8 cellular contexts compared by ENCODE assay signal in the genomic region with DNA sequence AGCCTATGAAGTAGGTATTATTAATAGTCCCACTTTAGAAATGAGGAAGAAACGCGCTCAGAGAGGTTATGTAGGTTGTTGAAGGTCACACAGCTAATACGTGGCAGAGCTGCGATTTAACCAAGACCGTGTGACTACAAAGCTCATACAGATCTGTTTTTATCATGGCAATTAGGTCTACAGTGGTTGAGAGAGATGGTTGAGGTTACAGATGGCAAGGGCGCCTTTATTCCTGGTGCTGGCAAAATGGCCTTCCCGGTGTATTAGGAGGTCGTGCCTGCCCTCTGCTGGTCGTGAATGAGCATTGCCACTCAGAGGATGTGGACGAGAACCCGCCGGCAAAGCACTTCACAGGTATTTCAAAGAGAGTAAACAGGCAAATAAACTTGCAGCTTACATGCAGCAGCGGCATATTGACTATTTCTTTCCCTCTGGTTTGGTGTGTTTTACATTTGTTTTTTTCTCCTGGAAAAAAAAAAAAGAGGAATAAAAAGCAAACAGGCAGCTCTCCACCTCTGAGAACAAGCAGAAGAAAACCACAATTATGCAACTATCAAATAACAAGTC.
DNase-seq lines count a peak whose midpoint lies in the region; ATAC-seq and TF ChIP-seq lines count a peak whose summit lies in the region.

No MANE protein-coding gene starts in this region.

- H3K36me3 ChIP-seq in MG63 (no peaks in the 10 kb centered on the region), gastroesophageal sphincter (no peaks in the 10 kb centered on the region), ovary (no peaks in the 10 kb centered on the region), upper lobe of left lung (no peaks in the 10 kb centered on the region)

- H3K27ac ChIP-seq in gastroesophageal sphincter (no peak overlapping the region), ovary (no peak overlapping the region), upper lobe of left lung (no peak overlapping the region)

- TF ChIP-seq CTCF in gastroesophageal sphincter (IDR thresholded peaks at IDR 0.05) = peak; percentile 87 to 92 (median 90)
- peak; percentile 47 to 86 (median 68) for TF ChIP-seq CTCF in ovary (IDR thresholded peaks at IDR 0.05)
- peak; percentile 58 to 86 (median 76) for TF ChIP-seq CTCF in upper lobe of left lung (IDR thresholded peaks at IDR 0.05)

- H3K27me3 ChIP-seq in MG63 = peaks cover 4% of the 10 kb centered on the region
- peaks cover 4% of the 10 kb centered on the region for H3K27me3 ChIP-seq in gastroesophageal sphincter
- no peaks in the 10 kb centered on the region for H3K27me3 ChIP-seq in ovary
- H3K27me3 ChIP-seq in upper lobe of left lung = no peaks in the 10 kb centered on the region

- DNase-seq in Ammon's horn (ENCODE audit: low spot score) (peak; percentile 83), MG63 (peak; percentile 43), SHP77 (lab: John Stamatoyannopoulos, UW) (peak; percentile 74 to 77), ovary (peak; percentile 64 to 82 (median 80)), upper lobe of left lung (peak in 1 of 2 donors; percentile 58)
- peak; percentile 21 for DNase-seq in activated effector memory CD4-positive, alpha-beta T cell treated with Interleukin-2 at 50 U/mL for 16 hours

- peak; percentile 77 for ATAC-seq in GM19455 (IDR thresholded peaks at IDR 0.05; ENCODE audit: unreplicated experiment)
- ATAC-seq in gastroesophageal sphincter = peak; percentile 65
- ATAC-seq in upper lobe of left lung (ENCODE audit: low FRiP score in 2 of 2) = peak; percentile 69 to 86

- no peak for TF ChIP-seq EP300 in gastroesophageal sphincter (IDR thresholded peaks at IDR 0.05)
- no peak for TF ChIP-seq EP300 in ovary (IDR thresholded peaks at IDR 0.05)
- TF ChIP-seq EP300 in upper lobe of left lung (IDR thresholded peaks at IDR 0.05) = no peak

- intact Hi-C loops in ovary (cut with DNase I) = loop anchor here in 3 of 4 donors (5.0 kb wide), 1 partner anchor 356 kb away; no protein-coding TSS in a partner anchor

- TF ChIP-seq POLR2A in gastroesophageal sphincter (IDR thresholded peaks at IDR 0.05) = no peak
- TF ChIP-seq POLR2A in ovary (IDR thresholded peaks at IDR 0.05) = no peak
- TF ChIP-seq POLR2A in upper lobe of left lung (IDR thresholded peaks at IDR 0.05) = no peak

- H3K4me1 ChIP-seq in gastroesophageal sphincter (peaks cover 0 to 6% (median 0%) of the 10 kb centered on the region in 3 donors), ovary (ENCODE audit: insufficient read depth) (no peaks in the 10 kb centered on the region), upper lobe of left lung (peaks cover 0 to 4% (median 0%) of the 10 kb centered on the region in 4 donors)

- H3K4me3 ChIP-seq in MG63 = no peak overlapping the region
- no peak overlapping the region for H3K4me3 ChIP-seq in gastroesophageal sphincter
- H3K4me3 ChIP-seq in ovary = no peak overlapping the region
- H3K4me3 ChIP-seq in upper lobe of left lung = no peak overlapping the region

- 20 to 35% methylated on average over 8 to 11 of the region's 13 CpGs for WGBS in gastroesophageal sphincter (ENCODE audit: low coverage in 1 of 2), 2 donors
- WGBS in ovary, 3 donors = 17 to 18% (median 18%) methylated on average over 13 of the region's 13 CpGs
- WGBS in upper lobe of left lung, 2 donors = 15 to 20% methylated on average over 13 of the region's 13 CpGs

- no peaks in the 10 kb centered on the region for H3K9me3 ChIP-seq in MG63
- H3K9me3 ChIP-seq in gastroesophageal sphincter = no peaks in the 10 kb centered on the region
- H3K9me3 ChIP-seq in ovary = no peaks in the 10 kb centered on the region
- H3K9me3 ChIP-seq in upper lobe of left lung = no peaks in the 10 kb centered on the region
